ENCODE assay signal across 11 cellular contexts in the genomic region with DNA sequence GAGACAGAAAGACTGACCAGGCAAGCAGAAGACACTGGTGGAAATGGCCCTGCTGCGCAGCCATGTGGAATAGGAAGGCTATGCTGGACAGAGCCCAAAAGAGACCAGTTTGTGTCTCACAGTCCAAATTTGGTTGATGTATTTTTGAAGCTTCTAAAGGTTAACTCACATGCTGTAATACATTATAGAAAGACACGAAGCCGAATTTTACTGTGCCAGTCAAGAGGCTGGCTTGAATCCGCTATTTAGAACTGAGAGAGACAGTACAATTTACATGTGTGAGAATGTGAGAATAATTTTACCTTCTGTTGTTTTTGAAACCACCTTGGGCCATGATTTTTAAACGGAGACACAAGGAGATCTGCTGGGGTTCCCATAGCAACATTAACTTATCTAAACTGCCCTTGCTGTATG.
DNase-seq lines count a peak whose midpoint lies in the region; ATAC-seq, FAIRE-seq and TF ChIP-seq lines count a peak whose summit lies in the region.
"Had no signal": no experiment of that assay in that cellular context is flagged by ENCODE, and none has a peak within 500 bp of the region (broad histone marks: within the 10 kb centered on the region; RNA-seq: fewer than 3 reads in every experiment).

No MANE protein-coding gene starts in this region.

- peak overlapping the region; percentile 92 for H3K27ac Mint-ChIP-seq in activated B cell treated with CpG ODN at 0.5 μM for 24 hours

- no peak for DNase-seq in GM19239 (ENCODE audit: insufficient read length, low spot score)
- DNase-seq in activated B cell treated with CpG ODN at 0.5 μM for 24 hours = no peak
- DNase-seq in stimulated activated CD4-positive, alpha-beta T cell treated with anti-CD3 and anti-CD28 coated beads, Interleukin-2, amount 100 ng/mL, for 24 hours = no peak
- DNase-seq in NCI-H1048 (lab: John Stamatoyannopoulos, UW) = no peak
- DNase-seq in NCI-H2081 treated with DMSO at 0.1 percent for 48 hours (lab: John Stamatoyannopoulos, UW) = no peak
- no peak for DNase-seq in NCI-H187 treated with DMSO at 0.1 percent for 48 hours (lab: John Stamatoyannopoulos, UW)
- DNase-seq: DND-41, kidney, PC-9 had no signal

- peak; percentile 98 for FAIRE-seq in GM19239 (lab: Jason Lieb, UNC)
- FAIRE-seq: kidney had no signal

- no peaks in the 10 kb centered on the region for H3K9me3 Mint-ChIP-seq in activated B cell treated with CpG ODN at 0.5 μM for 24 hours

- TF ChIP-seq CTCF in GM12874 (IDR thresholded peaks at IDR 0.05; ENCODE audit: insufficient read depth, low read depth, low read length) (0 out of 2 replicates have a peak, but pooled peaks have one; percentile 15), activated B cell treated with CpG ODN at 0.5 μM for 24 hours (IDR thresholded peaks at IDR 0.05) (no peak)

- no peaks in the 10 kb centered on the region for H3K27me3 Mint-ChIP-seq in activated B cell treated with CpG ODN at 0.5 μM for 24 hours

- H3K4me1 Mint-ChIP-seq in activated B cell treated with CpG ODN at 0.5 μM for 24 hours = peaks cover 84% of the 10 kb centered on the region

- intact Hi-C loops in activated B cell treated with CpG ODN at 0.5 μM for 24 hours (cut with micrococcal nuclease) = loop anchor here (5.0 kb wide), 1 partner anchor 73 kb away; no protein-coding TSS in a partner anchor

- peak overlapping the region; percentile 80 for H3K4me3 Mint-ChIP-seq in activated B cell treated with CpG ODN at 0.5 μM for 24 hours

- POLR2A ChIA-PET in activated B cell treated with CpG ODN at 0.5 μM for 24 hours (lab: Charles Lee) = interaction anchor here (0.6 to 2.2 kb wide), 9 partner anchors 10 to 157 kb away, joined by 3 to 14 read pairs (median 4); partner anchors contain the start of genes DCAF17 and METTL8

- ATAC-seq in HG03025 (IDR thresholded peaks at IDR 0.05; ENCODE audit: low FRiP score, unreplicated experiment) (peak; percentile 17), activated B cell treated with CpG ODN at 0.5 μM for 24 hours (ENCODE audit: low read depth) (no peak)

- H3K36me3 Mint-ChIP-seq in activated B cell treated with CpG ODN at 0.5 μM for 24 hours (ENCODE audit: low read depth) = peaks cover 10% of the 10 kb centered on the region

- CTCF ChIA-PET in activated B cell treated with CpG ODN at 0.5 μM for 24 hours (lab: Charles Lee) = no interaction called here
